In the genomic region with DNA sequence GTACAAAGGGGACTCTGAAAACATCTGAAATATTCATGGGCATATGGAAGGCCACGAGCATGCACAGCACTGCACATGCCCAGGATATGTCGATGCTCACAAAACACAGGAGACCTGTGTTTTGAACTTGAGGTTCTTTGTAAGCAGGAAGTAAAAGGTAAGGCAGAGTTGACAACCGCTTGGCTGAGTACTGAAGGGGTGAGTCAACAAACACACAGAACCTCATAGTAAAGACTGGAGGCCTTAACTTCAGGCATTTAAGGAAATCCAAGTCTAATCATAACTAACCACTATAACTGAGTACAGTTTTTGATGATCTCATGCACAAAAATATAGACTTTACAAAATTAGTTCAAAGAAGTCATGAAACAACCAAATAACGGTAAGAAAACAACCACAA, we compare ENCODE assay signal across 27 cellular contexts.
DNase-seq lines count a peak whose midpoint lies in the region; ATAC-seq, FAIRE-seq and TF ChIP-seq lines count a peak whose summit lies in the region.
"Had no signal": no experiment of that assay in that cellular context is flagged by ENCODE, and none has a peak within 500 bp of the region (broad histone marks: within the 10 kb centered on the region; RNA-seq: fewer than 3 reads in every experiment).

No MANE protein-coding gene starts in this region.

- FAIRE-seq in bronchial epithelial cell (lab: Jason Lieb, UNC) (no peak), D721Med (lab: Jason Lieb, UNC) (no peak), HTR-8/SVneo (lab: Jason Lieb, UNC) (no peak)
- FAIRE-seq: endometrium, K562, keratinocyte had no signal

- H3K27me3 Mint-ChIP-seq in activated CD4-positive, alpha-beta T cell treated with anti-CD3 and anti-CD28 coated beads for 36 hours = no peaks in the 10 kb centered on the region
- H3K27me3 Mint-ChIP-seq: activated B cell treated with CpG ODN at 0.5 μM for 24 hours; activated naive CD8-positive, alpha-beta T cell; CD8-positive, alpha-beta memory T cell had no signal

- no peak for TF ChIP-seq CTCF in NB4 (IDR thresholded peaks at IDR 0.05; ENCODE audit: low read depth, low read length)
- no peak for TF ChIP-seq CTCF in bronchial epithelial cell (IDR thresholded peaks at IDR 0.05; ENCODE audit: insufficient read depth, low read length, severe bottlenecking)
- no peak for TF ChIP-seq CTCF in D721Med (IDR thresholded peaks at IDR 0.05; ENCODE audit: insufficient read depth, missing control alignments)

- H3K27me3 ChIP-seq in bronchial epithelial cell (ENCODE audit: control insufficient read depth, insufficient read depth, low read length) = no peaks in the 10 kb centered on the region
- H3K27me3 ChIP-seq: neutrophil, Peyer's patch, upper lobe of left lung had no signal

- CTCF ChIA-PET in activated CD4-positive, alpha-beta T cell treated with anti-CD3 and anti-CD28 coated beads for 36 hours (lab: Charles Lee) = no interaction called here

- ATAC-seq in activated CD4-positive, alpha-beta T cell treated with anti-CD3 and anti-CD28 coated beads for 36 hours = peak; percentile 70
- ATAC-seq: K562 had no signal

- DNase-seq in activated CD4-positive, alpha-beta T cell treated with anti-CD3 and anti-CD28 coated beads for 36 hours = peak; percentile 7
- DNase-seq in activated CD4-positive, alpha-beta T cell treated with anti-CD3 and anti-CD28 coated beads for 1 hour = no peak
- DNase-seq in NB4 (ENCODE audit: low read depth) (peak; percentile 5), bronchial epithelial cell (ENCODE audit: low read depth) (peak; percentile 77), renal cortical epithelial cell (ENCODE audit: low read depth) (peak; percentile 38), D721Med (ENCODE audit: insufficient read length, low spot score) (no peak), HTR-8/SVneo (ENCODE audit: insufficient read length, low spot score) (no peak)
- DNase-seq in activated CD4-positive, alpha-beta T cell treated with anti-CD3 and anti-CD28 coated beads, Interleukin-2, amount 50 U/mL, for 4 hours = no peak
- DNase-seq: activated B cell treated with CpG ODN at 0.5 μM for 24 hours; activated CD8-positive, alpha-beta memory T cell treated with anti-CD3 and anti-CD28 coated beads for 24 hours; activated T-cell treated with anti-CD3 and anti-CD28 coated beads, Interleukin-2, amount 50 U/mL, for 48 hours; CD8-positive, alpha-beta memory T cell; hippocampal formation; NCI-H1092; NCI-H2029 treated with DMSO at 0.1 percent for 48 hours; Peyer's patch; retina; stimulated activated CD4-positive, alpha-beta T cell treated with anti-CD3 and anti-CD28 coated beads, Interleukin-12 subunit alpha, Interleukin-12 subunit beta, amount 100 ng/mL, for 4 hours; upper lobe of left lung had no signal

- peaks cover 9% of the 10 kb centered on the region for H3K4me1 Mint-ChIP-seq in activated CD4-positive, alpha-beta T cell treated with anti-CD3 and anti-CD28 coated beads for 36 hours

- no peak overlapping the region for H3K4me3 Mint-ChIP-seq in activated CD4-positive, alpha-beta T cell treated with anti-CD3 and anti-CD28 coated beads for 36 hours
- H3K4me3 Mint-ChIP-seq: activated B cell treated with CpG ODN at 0.5 μM for 24 hours; activated naive CD8-positive, alpha-beta T cell; CD8-positive, alpha-beta memory T cell had no signal

- no peak for TF ChIP-seq POLR2A in NB4 (IDR thresholded peaks at IDR 0.05; ENCODE audit: extremely low read depth, insufficient read length)

- POLR2A ChIA-PET in activated CD4-positive, alpha-beta T cell treated with anti-CD3 and anti-CD28 coated beads for 36 hours (lab: Charles Lee) = no interaction called here

- intact Hi-C loops in activated CD4-positive, alpha-beta T cell treated with anti-CD3 and anti-CD28 coated beads for 36 hours (cut with DNase I, micrococcal nuclease) = no loop called here

- no peak overlapping the region for H3K27ac Mint-ChIP-seq in activated CD4-positive, alpha-beta T cell treated with anti-CD3 and anti-CD28 coated beads for 36 hours
- H3K27ac Mint-ChIP-seq: activated B cell treated with CpG ODN at 0.5 μM for 24 hours; activated naive CD8-positive, alpha-beta T cell had no signal

- peaks cover 28% of the 10 kb centered on the region for H3K36me3 Mint-ChIP-seq in activated CD4-positive, alpha-beta T cell treated with anti-CD3 and anti-CD28 coated beads for 36 hours (ENCODE audit: low read depth)

- peaks cover 4% of the 10 kb centered on the region for H3K9me3 Mint-ChIP-seq in activated CD4-positive, alpha-beta T cell treated with anti-CD3 and anti-CD28 coated beads for 36 hours (ENCODE audit: low read depth)

- H3K4me3 ChIP-seq in NB4 (ENCODE audit: low read depth, low read length) (no peak overlapping the region), bronchial epithelial cell (ENCODE audit: low read depth, low read length) (no peak overlapping the region)
- H3K4me3 ChIP-seq: coronary artery, K562, lung, Peyer's patch, SK-N-MC, upper lobe of left lung had no signal

- H3K36me3 ChIP-seq in bronchial epithelial cell (ENCODE audit: control insufficient read depth, insufficient read depth, low read length) = no peaks in the 10 kb centered on the region
- H3K36me3 ChIP-seq: neutrophil, Peyer's patch had no signal

Comparison
In these comparisons a context has a peak if more than half of its experiments do, and no peak if none do; other contexts are left out.
1. DNase-seq: peak in activated CD4-positive, alpha-beta T cell treated with anti-CD3 and anti-CD28 coated beads for 36 hours (single experiment), NB4 (single experiment), bronchial epithelial cell (single experiment) and renal cortical epithelial cell (single experiment); none in activated CD4-positive, alpha-beta T cell treated with anti-CD3 and anti-CD28 coated beads for 1 hour (single experiment), D721Med (single experiment), HTR-8/SVneo (single experiment) and activated CD4-positive, alpha-beta T cell treated with anti-CD3 and anti-CD28 coated beads, Interleukin-2, amount 50 U/mL, for 4 hours (0 of 2).